In the genomic region with DNA sequence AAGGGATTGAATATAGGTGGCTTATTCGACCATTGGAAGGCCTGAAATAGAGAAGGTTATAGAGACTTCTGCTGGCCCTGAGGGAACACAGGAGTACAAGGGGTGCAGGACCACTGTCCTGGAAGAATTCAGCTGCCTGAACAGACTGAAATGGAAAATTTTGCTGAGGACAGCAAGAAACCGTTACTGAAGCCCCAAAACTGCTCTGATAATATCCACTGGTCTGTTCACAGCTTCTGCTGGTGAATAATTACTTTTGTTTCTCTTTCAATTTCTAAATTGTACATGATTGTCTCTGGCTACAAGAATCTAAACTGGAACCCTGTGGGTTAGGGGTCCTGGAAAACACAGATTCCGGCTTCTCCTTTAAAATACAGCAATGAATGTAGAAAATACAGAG, we compare ENCODE assay signal across 2 cellular contexts.
TF ChIP-seq lines count a peak whose summit lies in the region.

No MANE protein-coding gene starts in this region.

TF ChIP-seq in GM23338, 12 proteins besides CTCF, POLR2A, EP300 and RAD21 (continued from another document):
- TF ChIP-seq, protein P1, sequence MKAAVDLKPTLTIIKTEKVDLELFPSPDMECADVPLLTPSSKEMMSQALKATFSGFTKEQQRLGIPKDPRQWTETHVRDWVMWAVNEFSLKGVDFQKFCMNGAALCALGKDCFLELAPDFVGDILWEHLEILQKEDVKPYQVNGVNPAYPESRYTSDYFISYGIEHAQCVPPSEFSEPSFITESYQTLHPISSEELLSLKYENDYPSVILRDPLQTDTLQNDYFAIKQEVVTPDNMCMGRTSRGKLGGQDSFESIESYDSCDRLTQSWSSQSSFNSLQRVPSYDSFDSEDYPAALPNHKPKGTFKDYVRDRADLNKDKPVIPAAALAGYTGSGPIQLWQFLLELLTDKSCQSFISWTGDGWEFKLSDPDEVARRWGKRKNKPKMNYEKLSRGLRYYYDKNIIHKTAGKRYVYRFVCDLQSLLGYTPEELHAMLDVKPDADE (IDR thresholded peaks at IDR 0.05) = no peak
- TF ChIP-seq JUNB (IDR thresholded peaks at IDR 0.05; ENCODE audit: unreplicated experiment) (no peak), STAT1 (IDR thresholded peaks at IDR 0.05; ENCODE audit: unreplicated experiment) (no peak), ZNF114 (CRISPR knock-in tag; IDR thresholded peaks at IDR 0.05) (no peak), EZH2 (IDR thresholded peaks at IDR 0.05; ENCODE audit: low read depth, unreplicated experiment) (no peak), ZNF331 (CRISPR knock-in tag; IDR thresholded peaks at IDR 0.05; ENCODE audit: low read depth) (no peak), POLR2AphosphoS5 (IDR thresholded peaks at IDR 0.05; ENCODE audit: low read depth) (no peak), CREB1 (CRISPR knock-in tag; IDR thresholded peaks at IDR 0.05; ENCODE audit: low read depth) (no peak)
- TF ChIP-seq, protein P2, sequence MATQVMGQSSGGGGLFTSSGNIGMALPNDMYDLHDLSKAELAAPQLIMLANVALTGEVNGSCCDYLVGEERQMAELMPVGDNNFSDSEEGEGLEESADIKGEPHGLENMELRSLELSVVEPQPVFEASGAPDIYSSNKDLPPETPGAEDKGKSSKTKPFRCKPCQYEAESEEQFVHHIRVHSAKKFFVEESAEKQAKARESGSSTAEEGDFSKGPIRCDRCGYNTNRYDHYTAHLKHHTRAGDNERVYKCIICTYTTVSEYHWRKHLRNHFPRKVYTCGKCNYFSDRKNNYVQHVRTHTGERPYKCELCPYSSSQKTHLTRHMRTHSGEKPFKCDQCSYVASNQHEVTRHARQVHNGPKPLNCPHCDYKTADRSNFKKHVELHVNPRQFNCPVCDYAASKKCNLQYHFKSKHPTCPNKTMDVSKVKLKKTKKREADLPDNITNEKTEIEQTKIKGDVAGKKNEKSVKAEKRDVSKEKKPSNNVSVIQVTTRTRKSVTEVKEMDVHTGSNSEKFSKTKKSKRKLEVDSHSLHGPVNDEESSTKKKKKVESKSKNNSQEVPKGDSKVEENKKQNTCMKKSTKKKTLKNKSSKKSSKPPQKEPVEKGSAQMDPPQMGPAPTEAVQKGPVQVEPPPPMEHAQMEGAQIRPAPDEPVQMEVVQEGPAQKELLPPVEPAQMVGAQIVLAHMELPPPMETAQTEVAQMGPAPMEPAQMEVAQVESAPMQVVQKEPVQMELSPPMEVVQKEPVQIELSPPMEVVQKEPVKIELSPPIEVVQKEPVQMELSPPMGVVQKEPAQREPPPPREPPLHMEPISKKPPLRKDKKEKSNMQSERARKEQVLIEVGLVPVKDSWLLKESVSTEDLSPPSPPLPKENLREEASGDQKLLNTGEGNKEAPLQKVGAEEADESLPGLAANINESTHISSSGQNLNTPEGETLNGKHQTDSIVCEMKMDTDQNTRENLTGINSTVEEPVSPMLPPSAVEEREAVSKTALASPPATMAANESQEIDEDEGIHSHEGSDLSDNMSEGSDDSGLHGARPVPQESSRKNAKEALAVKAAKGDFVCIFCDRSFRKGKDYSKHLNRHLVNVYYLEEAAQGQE (IDR thresholded peaks at IDR 0.05; ENCODE audit: unreplicated experiment) = no peak
- TF ChIP-seq, protein P3, sequence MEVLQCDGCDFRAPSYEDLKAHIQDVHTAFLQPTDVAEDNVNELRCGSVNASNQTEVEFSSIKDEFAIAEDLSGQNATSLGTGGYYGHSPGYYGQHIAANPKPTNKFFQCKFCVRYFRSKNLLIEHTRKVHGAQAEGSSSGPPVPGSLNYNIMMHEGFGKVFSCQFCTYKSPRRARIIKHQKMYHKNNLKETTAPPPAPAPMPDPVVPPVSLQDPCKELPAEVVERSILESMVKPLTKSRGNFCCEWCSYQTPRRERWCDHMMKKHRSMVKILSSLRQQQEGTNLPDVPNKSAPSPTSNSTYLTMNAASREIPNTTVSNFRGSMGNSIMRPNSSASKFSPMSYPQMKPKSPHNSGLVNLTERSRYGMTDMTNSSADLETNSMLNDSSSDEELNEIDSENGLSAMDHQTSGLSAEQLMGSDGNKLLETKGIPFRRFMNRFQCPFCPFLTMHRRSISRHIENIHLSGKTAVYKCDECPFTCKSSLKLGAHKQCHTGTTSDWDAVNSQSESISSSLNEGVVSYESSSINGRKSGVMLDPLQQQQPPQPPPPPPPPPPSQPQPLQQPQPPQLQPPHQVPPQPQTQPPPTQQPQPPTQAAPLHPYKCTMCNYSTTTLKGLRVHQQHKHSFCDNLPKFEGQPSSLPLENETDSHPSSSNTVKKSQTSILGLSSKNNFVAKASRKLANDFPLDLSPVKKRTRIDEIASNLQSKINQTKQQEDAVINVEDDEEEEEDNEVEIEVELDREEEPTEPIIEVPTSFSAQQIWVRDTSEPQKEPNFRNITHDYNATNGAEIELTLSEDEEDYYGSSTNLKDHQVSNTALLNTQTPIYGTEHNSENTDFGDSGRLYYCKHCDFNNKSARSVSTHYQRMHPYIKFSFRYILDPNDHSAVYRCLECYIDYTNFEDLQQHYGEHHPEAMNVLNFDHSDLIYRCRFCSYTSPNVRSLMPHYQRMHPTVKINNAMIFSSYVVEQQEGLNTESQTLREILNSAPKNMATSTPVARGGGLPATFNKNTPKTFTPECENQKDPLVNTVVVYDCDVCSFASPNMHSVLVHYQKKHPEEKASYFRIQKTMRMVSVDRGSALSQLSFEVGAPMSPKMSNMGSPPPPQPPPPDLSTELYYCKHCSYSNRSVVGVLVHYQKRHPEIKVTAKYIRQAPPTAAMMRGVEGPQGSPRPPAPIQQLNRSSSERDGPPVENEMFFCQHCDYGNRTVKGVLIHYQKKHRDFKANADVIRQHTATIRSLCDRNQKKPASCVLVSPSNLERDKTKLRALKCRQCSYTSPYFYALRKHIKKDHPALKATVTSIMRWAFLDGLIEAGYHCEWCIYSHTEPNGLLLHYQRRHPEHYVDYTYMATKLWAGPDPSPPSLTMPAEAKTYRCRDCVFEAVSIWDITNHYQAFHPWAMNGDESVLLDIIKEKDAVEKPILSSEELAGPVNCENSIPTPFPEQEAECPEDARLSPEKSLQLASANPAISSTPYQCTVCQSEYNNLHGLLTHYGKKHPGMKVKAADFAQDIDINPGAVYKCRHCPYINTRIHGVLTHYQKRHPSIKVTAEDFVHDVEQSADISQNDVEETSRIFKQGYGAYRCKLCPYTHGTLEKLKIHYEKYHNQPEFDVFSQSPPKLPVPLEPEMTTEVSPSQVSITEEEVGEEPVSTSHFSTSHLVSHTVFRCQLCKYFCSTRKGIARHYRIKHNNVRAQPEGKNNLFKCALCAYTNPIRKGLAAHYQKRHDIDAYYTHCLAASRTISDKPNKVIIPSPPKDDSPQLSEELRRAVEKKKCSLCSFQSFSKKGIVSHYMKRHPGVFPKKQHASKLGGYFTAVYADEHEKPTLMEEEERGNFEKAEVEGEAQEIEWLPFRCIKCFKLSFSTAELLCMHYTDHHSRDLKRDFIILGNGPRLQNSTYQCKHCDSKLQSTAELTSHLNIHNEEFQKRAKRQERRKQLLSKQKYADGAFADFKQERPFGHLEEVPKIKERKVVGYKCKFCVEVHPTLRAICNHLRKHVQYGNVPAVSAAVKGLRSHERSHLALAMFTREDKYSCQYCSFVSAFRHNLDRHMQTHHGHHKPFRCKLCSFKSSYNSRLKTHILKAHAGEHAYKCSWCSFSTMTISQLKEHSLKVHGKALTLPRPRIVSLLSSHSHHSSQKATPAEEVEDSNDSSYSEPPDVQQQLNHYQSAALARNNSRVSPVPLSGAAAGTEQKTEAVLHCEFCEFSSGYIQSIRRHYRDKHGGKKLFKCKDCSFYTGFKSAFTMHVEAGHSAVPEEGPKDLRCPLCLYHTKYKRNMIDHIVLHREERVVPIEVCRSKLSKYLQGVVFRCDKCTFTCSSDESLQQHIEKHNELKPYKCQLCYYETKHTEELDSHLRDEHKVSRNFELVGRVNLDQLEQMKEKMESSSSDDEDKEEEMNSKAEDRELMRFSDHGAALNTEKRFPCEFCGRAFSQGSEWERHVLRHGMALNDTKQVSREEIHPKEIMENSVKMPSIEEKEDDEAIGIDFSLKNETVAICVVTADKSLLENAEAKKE (CRISPR knock-in tag; IDR thresholded peaks at IDR 0.05) = no peak
TF ChIP-seq in GM23338: peak in this region for 0.

TF ChIP-seq in IMR-90, 13 proteins besides CTCF, POLR2A, EP300 and RAD21 (continued from another document):
- TF ChIP-seq, protein P4, sequence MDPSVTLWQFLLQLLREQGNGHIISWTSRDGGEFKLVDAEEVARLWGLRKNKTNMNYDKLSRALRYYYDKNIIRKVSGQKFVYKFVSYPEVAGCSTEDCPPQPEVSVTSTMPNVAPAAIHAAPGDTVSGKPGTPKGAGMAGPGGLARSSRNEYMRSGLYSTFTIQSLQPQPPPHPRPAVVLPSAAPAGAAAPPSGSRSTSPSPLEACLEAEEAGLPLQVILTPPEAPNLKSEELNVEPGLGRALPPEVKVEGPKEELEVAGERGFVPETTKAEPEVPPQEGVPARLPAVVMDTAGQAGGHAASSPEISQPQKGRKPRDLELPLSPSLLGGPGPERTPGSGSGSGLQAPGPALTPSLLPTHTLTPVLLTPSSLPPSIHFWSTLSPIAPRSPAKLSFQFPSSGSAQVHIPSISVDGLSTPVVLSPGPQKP (IDR thresholded peaks at IDR 0.05; ENCODE audit: borderline replicate concordance, low read depth, low read length) = no peak
- TF ChIP-seq FOS (IDR thresholded peaks at IDR 0.05; ENCODE audit: low read depth, low read length) = no peak
TF ChIP-seq in IMR-90: peak in this region for 1.
